ENCODE assay signal across 18 cellular contexts in genomic region chr11:123564225-123564624, GRCh38.
DNase-seq lines count a peak whose midpoint lies in the region; ATAC-seq, FAIRE-seq and TF ChIP-seq lines count a peak whose summit lies in the region.
"Had no signal": no experiment of that assay in that cellular context is flagged by ENCODE, and none has a peak within 500 bp of the region (broad histone marks: within the 10 kb centered on the region; RNA-seq: fewer than 3 reads in every experiment).

No MANE protein-coding gene starts in this region.

- H3K4me1 ChIP-seq in neutrophil (ENCODE audit: control insufficient read depth in 1 of 2, insufficient read depth in 1 of 2, low read depth in 1 of 2, low read length in 1 of 2) (peaks cover 6 to 23% of the 10 kb centered on the region in 2 experiments), GM23338 (ENCODE audit: insufficient read depth) (peaks cover 34% of the 10 kb centered on the region)

- H3K27ac ChIP-seq in angular gyrus (ENCODE audit: low read depth, low read length) = peak overlapping the region; percentile 79
- H3K27ac ChIP-seq in neutrophil = peak overlapping the region; percentile 46
- H3K27ac ChIP-seq in GM23338 (ENCODE audit: low read depth) = no peak overlapping the region
- H3K27ac ChIP-seq: Peyer's patch had no signal

- H3K4me3 ChIP-seq in NB4 (ENCODE audit: low read depth, low read length) = no peak overlapping the region
- no peak overlapping the region for H3K4me3 ChIP-seq in neutrophil (ENCODE audit: low read depth in 1 of 2, low read length in 1 of 2)
- H3K4me3 ChIP-seq in GM23338 = no peak overlapping the region
- H3K4me3 ChIP-seq: Peyer's patch had no signal

- no peak overlapping the region for H3K27ac Mint-ChIP-seq in GM23338
- H3K27ac Mint-ChIP-seq: B cell; CD8-positive, alpha-beta T cell; H9 had no signal

- no peaks in the 10 kb centered on the region for H4K20me1 ChIP-seq in GM23338 (replicated peaks; ENCODE audit: insufficient read depth)

- no peaks in the 10 kb centered on the region for H3F3A ChIP-seq in GM23338 (replicated peaks; ENCODE audit: low read depth)

- no peak for TF ChIP-seq CTCF in NB4 (IDR thresholded peaks at IDR 0.05; ENCODE audit: low read depth, low read length)
- no peak for TF ChIP-seq CTCF in neutrophil (IDR thresholded peaks at IDR 0.05)
- no peak for TF ChIP-seq CTCF in GM23338 (conservative IDR thresholded peaks at IDR 0.05; ENCODE audit: low read depth in 2 of 2)

- H3K27me3 Mint-ChIP-seq in GM23338 (ENCODE audit: insufficient read depth, low read depth, poor library complexity) = peaks cover 9% of the 10 kb centered on the region
- H3K27me3 Mint-ChIP-seq: B cell had no signal

- no peaks in the 10 kb centered on the region for H3K36me3 Mint-ChIP-seq in GM23338 (ENCODE audit: low read depth)
- H3K36me3 Mint-ChIP-seq: CD8-positive, alpha-beta T cell had no signal

- no peak overlapping the region for H3K4me2 ChIP-seq in GM23338

- peak; percentile 40 for FAIRE-seq in GM12892 (lab: Jason Lieb, UNC)

- H3K9me2 ChIP-seq in GM23338 (ENCODE audit: insufficient read depth) = no peaks in the 10 kb centered on the region

- no peak overlapping the region for H3K4me3 Mint-ChIP-seq in GM23338
- H3K4me3 Mint-ChIP-seq: B cell; CD8-positive, alpha-beta T cell; H9 had no signal

- no peak overlapping the region for H2AFZ ChIP-seq in GM23338

- no peaks in the 10 kb centered on the region for H3K9me3 Mint-ChIP-seq in GM23338
- H3K9me3 Mint-ChIP-seq: CD8-positive, alpha-beta T cell; H9 had no signal

- H3K27me3 ChIP-seq in neutrophil = no peaks in the 10 kb centered on the region
- H3K27me3 ChIP-seq in GM23338 (ENCODE audit: insufficient read depth) = no peaks in the 10 kb centered on the region
- H3K27me3 ChIP-seq: Peyer's patch had no signal

- no peaks in the 10 kb centered on the region for H3K36me3 ChIP-seq in neutrophil
- H3K36me3 ChIP-seq in GM23338 (ENCODE audit: insufficient read depth) = no peaks in the 10 kb centered on the region
- H3K36me3 ChIP-seq: Peyer's patch had no signal

- DNase-seq in GM12892 (ENCODE audit: insufficient read length) (no peak), NB4 (ENCODE audit: low read depth) (peak; percentile 46), GM23338 (ENCODE audit: low spot score) (no peak), retina (no peak), dedifferentiated amniotic fluid mesenchymal stem cell (ENCODE audit: extremely low spot score) (no peak)
- DNase-seq: CD8-positive, alpha-beta T cell; H9; IMR-90; NCI-H1048; NCI-H1436 treated with DMSO at 0.1 percent for 48 hours; NCI-H2029 treated with DMSO at 0.1 percent for 48 hours; NCI-H510A; NCI-H774; Peyer's patch; SHP77 had no signal

- TF ChIP-seq POLR2A in GM12892 (IDR thresholded peaks at IDR 0.05; ENCODE audit: low read depth, low read length) = no peak
- no peak for TF ChIP-seq POLR2A in NB4 (IDR thresholded peaks at IDR 0.05; ENCODE audit: extremely low read depth, insufficient read length)

- no peaks in the 10 kb centered on the region for H3K9me3 ChIP-seq in neutrophil
- H3K9me3 ChIP-seq: Peyer's patch had no signal

- peaks cover 16% of the 10 kb centered on the region for H3K79me2 ChIP-seq in GM23338 (replicated peaks; ENCODE audit: insufficient read depth)

- H3K4me1 Mint-ChIP-seq in GM23338 = peaks cover 42% of the 10 kb centered on the region

- ATAC-seq in GM23338 = no peak
- ATAC-seq: CD8-positive, alpha-beta T cell had no signal

TF ChIP-seq in GM23338, 12 proteins besides CTCF, POLR2A, EP300 and RAD21 (continues in another document):
- no peak for TF ChIP-seq ETS1 (IDR thresholded peaks at IDR 0.05)
- TF ChIP-seq EZH2phosphoT487 (IDR thresholded peaks at IDR 0.05; ENCODE audit: unreplicated experiment) = no peak
- TF ChIP-seq REST (IDR thresholded peaks at IDR 0.05; ENCODE audit: unreplicated experiment) = no peak
- no peak for TF ChIP-seq ZNF114 (CRISPR knock-in tag; IDR thresholded peaks at IDR 0.05)
- no peak for TF ChIP-seq JUNB (IDR thresholded peaks at IDR 0.05; ENCODE audit: unreplicated experiment)
